ENCODE assay signal across 1 cellular context in the genomic region with DNA sequence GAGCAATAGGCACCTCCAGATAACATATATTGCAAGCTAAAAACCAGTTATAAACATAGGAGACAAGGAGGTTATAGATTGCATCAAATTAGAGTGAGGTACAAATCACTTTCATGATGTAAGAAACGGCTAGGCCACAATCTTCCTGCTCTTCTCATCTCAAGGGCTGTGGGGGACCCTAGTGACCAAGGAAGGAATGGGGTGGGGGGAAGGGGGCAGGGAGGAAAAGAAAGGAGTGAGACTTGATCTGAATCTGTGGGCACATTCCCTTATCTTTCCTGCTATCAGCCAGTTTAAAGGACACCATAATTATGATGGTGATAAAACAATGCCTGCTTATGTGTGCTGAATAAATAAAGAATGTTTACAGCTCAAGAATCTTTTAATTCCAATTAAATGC.
TF ChIP-seq lines count a peak whose summit lies in the region.

No MANE protein-coding gene starts in this region.

TF ChIP-seq in GM23338, 12 proteins besides CTCF, POLR2A, EP300 and RAD21:
- TF ChIP-seq CREB1 (CRISPR knock-in tag; IDR thresholded peaks at IDR 0.05; ENCODE audit: low read depth) (no peak), EZH2phosphoT487 (IDR thresholded peaks at IDR 0.05; ENCODE audit: unreplicated experiment) (no peak), STAT1 (IDR thresholded peaks at IDR 0.05; ENCODE audit: unreplicated experiment) (no peak)
